ENCODE assay signal across 11 cellular contexts in genomic region chr2:196160966-196161365, GRCh38. TPM values are rescaled to one million over a fixed set of nuclear protein-coding genes. Genes with fewer than 3 reads are reported as not detected.
DNase-seq lines count a peak whose midpoint lies in the region; ATAC-seq and TF ChIP-seq lines count a peak whose summit lies in the region.
"Had no signal": no experiment of that assay in that cellular context is flagged by ENCODE, and none has a peak within 500 bp of the region (broad histone marks: within the 10 kb centered on the region; RNA-seq: fewer than 3 reads in every experiment).

No MANE protein-coding gene starts in this region.

- no peaks in the 10 kb centered on the region for H3K27me3 ChIP-seq in body of pancreas

- no peak overlapping the region for H3K27ac ChIP-seq in body of pancreas

- peaks cover 3 to 4% of the 10 kb centered on the region in 2 donors for H3K36me3 ChIP-seq in body of pancreas (replicated peaks in 1 of 2; ENCODE audit: insufficient read depth in 1 of 2, low read depth in 2 of 2)

- H3K27me3 Mint-ChIP-seq in HFFc6 (ENCODE audit: insufficient read depth) (no peaks in the 10 kb centered on the region), T-helper 17 cell (no peaks in the 10 kb centered on the region), immature natural killer cell (ENCODE audit: low read depth in 3 of 3) (peaks cover 5 to 32% (median 24%) of the 10 kb centered on the region in 3 donors)

- ATAC-seq in T-helper 17 cell: no peak
- ATAC-seq in body of pancreas: no peak
- no peak for ATAC-seq in HG02981 (IDR thresholded peaks at IDR 0.05; ENCODE audit: unreplicated experiment)

- H3K4me1 Mint-ChIP-seq in HFFc6 (ENCODE audit: low read depth): peaks cover 51% of the 10 kb centered on the region
- H3K4me1 Mint-ChIP-seq in T-helper 17 cell: peaks cover 46% of the 10 kb centered on the region
- peaks cover 90 to 96% of the 10 kb centered on the region in 2 donors for H3K4me1 Mint-ChIP-seq in immature natural killer cell

- H3K9me3 ChIP-seq in T-helper 17 cell (ENCODE audit: control insufficient read depth, low read length, poor library complexity, severe bottlenecking) (no peaks in the 10 kb centered on the region), body of pancreas (no peaks in the 10 kb centered on the region)

- H3K27ac Mint-ChIP-seq in HFFc6 (peak overlapping the region; percentile 18; the same call in 1 of the 2 replicates), T-helper 17 cell (peak overlapping the region; percentile 100), immature natural killer cell (peak overlapping the region; percentile 93 to 98 (median 97))

- TF ChIP-seq CTCF in HFFc6 (IDR thresholded peaks at IDR 0.05) (no peak), body of pancreas (IDR thresholded peaks at IDR 0.05) (no peak)

- 77 to 80% methylated on average over 4 of the region's 4 CpGs for WGBS in body of pancreas, 2 donors

- no peaks in the 10 kb centered on the region for H3K4me1 ChIP-seq in body of pancreas

- peak; percentile 16 to 17 for DNase-seq in AML-193 (lab: John Stamatoyannopoulos, UW)
- DNase-seq in HFFc6: no peak
- DNase-seq in T-helper 17 cell: no peak
- no peak for DNase-seq in immature natural killer cell
- DNase-seq in body of pancreas: no peak
- DNase-seq in amniotic stem cell (lab: John Stamatoyannopoulos, UW): no peak
- no peak for DNase-seq in NCI-H82 (lab: John Stamatoyannopoulos, UW)
- DNase-seq: foreskin fibroblast, SHP77 had no signal

- H3K9me3 Mint-ChIP-seq in HFFc6 (no peaks in the 10 kb centered on the region), immature natural killer cell (no peaks in the 10 kb centered on the region)

- intact Hi-C loops in body of pancreas (cut with DNase I): no loop called here

- no peak for TF ChIP-seq POLR2A in body of pancreas (IDR thresholded peaks at IDR 0.05)

- H3K36me3 Mint-ChIP-seq in HFFc6 (ENCODE audit: low read depth) (peaks cover 31% of the 10 kb centered on the region), T-helper 17 cell (ENCODE audit: low read depth) (peaks cover 11% of the 10 kb centered on the region), immature natural killer cell (peaks cover 18 to 25% (median 19%) of the 10 kb centered on the region in 3 donors)

- H3K4me3 ChIP-seq in body of pancreas: no peak overlapping the region
- H3K4me3 ChIP-seq: lung had no signal

- H3K4me3 Mint-ChIP-seq in HFFc6 (0 out of 2 replicates have a peak overlapping the region, but pooled peaks have one; percentile 28), T-helper 17 cell (peak overlapping the region; percentile 63), immature natural killer cell (peak overlapping the region; percentile 68 to 81 (median 72))

RNA-seq across cellular contexts. Expression of gene STK17B, which starts 10.4 kb away (rescaled TPM):
- 10 to 100 TPM; 26.7 to 39.8 (median 32.5) TPM for total RNA-seq in HFFc6 (2021; fragmentation: NEBNext Ultra II Directional; extraction: Animal tissue kit (Norgen Biotek cat#: 25700))
- total RNA-seq in T-helper 17 cell (100 to 1,000 TPM; 417 to 460 TPM), body of pancreas (10 to 100 TPM in 1 of 2 donors, 1 to 10 TPM in 1; 7.9 to 16.9 TPM)
- polyA plus RNA-seq in immature natural killer cell: 10 to 100 TPM; 45.8 to 68.1 (median 68.0) TPM

Comparison
In these comparisons a context has a peak if more than half of its experiments do, and no peak if none do; other contexts are left out.
1. DNase-seq: peak in AML-193 (2 of 2); none in HFFc6 (single experiment), T-helper 17 cell (0 of 3), immature natural killer cell (0 of 3), body of pancreas (0 of 4), amniotic stem cell (single experiment) and NCI-H82 (single experiment).
2. H3K27ac Mint-ChIP-seq: peak in every context shown above with its lines; median percentile 100 in T-helper 17 cell; 97 in immature natural killer cell; 18 in HFFc6.
3. RNA of gene STK17B, which starts 10.4 kb away (total RNA-seq): 417 to 460 TPM in T-helper 17 cell; 26.7 to 39.8 TPM in HFFc6 and 7.9 to 16.9 TPM in body of pancreas; every median in the first group is over 10 times any median in the second.
4. Peak in every context shown above with its lines, with median percentiles within 50 percentile points of each other: H3K4me3 Mint-ChIP-seq.